ENCODE assay signal across 9 cellular contexts in the genomic region with DNA sequence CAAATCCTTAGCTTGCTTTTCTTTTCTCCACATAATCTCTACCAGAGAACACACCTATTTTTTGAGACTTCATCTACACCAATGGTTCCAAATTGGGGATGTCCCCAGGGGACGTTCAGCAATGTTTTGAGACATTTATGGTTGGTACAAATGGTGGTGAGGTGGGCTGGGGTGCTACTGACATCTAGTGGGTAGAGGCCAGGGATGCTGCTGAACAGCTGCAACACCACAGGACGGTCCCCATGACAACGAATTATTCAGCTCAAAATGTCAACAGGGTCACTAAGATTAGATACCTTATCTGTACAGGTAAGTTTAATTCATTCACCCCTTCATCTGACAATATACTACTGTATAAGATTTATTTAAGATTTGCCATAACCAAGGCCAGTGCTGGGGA. TPM values are rescaled to one million over a fixed set of nuclear protein-coding genes. Genes with fewer than 3 reads are reported as not detected.
A peak's percentile ranks its signal among the peaks of the same experiment; 100 is the strongest.
DNase-seq lines count a peak whose midpoint lies in the region; ATAC-seq and TF ChIP-seq lines count a peak whose summit lies in the region.
"Had no signal": no experiment of that assay in that cellular context is flagged by ENCODE, and none has a peak within 500 bp of the region (broad histone marks: within the 10 kb centered on the region; RNA-seq: fewer than 3 reads in every experiment).

No MANE protein-coding gene starts in this region.

- 74 to 78% methylated on average over 3 of the region's 3 CpGs for WGBS in upper lobe of left lung, 2 donors

- no peak overlapping the region for H3K4me3 ChIP-seq in BLaER1 treated with 17β-estradiol and CSF1 and Interleukin-3, amounts not matched to agents 10 nM and 100 nM
- no peak overlapping the region for H3K4me3 ChIP-seq in upper lobe of left lung

- H3K9ac ChIP-seq in BLaER1 treated with 17β-estradiol and CSF1 and Interleukin-3, amounts not matched to agents 10 nM and 100 nM = no peak overlapping the region

- H3K36me3 ChIP-seq in BLaER1 treated with 17β-estradiol and CSF1 and Interleukin-3, amounts not matched to agents 10 nM and 100 nM = peaks cover 23 to 60% (median 33%) of the 10 kb centered on the region in 11 experiments
- H3K36me3 ChIP-seq in upper lobe of left lung = peaks cover 3 to 54% (median 10%) of the 10 kb centered on the region in 4 donors

- H3K9me3 ChIP-seq in BLaER1 treated with 17β-estradiol and CSF1 and Interleukin-3, amounts not matched to agents 10 nM and 100 nM (replicated peaks in 1 of 11) = peaks cover 27 to 32% (median 29%) of the 10 kb centered on the region in 11 experiments
- no peaks in the 10 kb centered on the region for H3K9me3 ChIP-seq in upper lobe of left lung

- H3K4me2 ChIP-seq in BLaER1 treated with 17β-estradiol and CSF1 and Interleukin-3, amounts not matched to agents 10 nM and 100 nM = peak overlapping the region in 7 of 11 experiments; percentile 38 to 69 (median 61); a peak in 9 of 22 replicates

- TF ChIP-seq EP300 in upper lobe of left lung (IDR thresholded peaks at IDR 0.05) = no peak

- H4K20me1 ChIP-seq in BLaER1 treated with 17β-estradiol and CSF1 and Interleukin-3, amounts not matched to agents 10 nM and 100 nM = no peaks in the 10 kb centered on the region

- H3K27ac ChIP-seq in BLaER1 treated with 17β-estradiol and CSF1 and Interleukin-3, amounts not matched to agents 10 nM and 100 nM = peak overlapping the region in 3 of 11 experiments; percentile 71 to 78 (median 76); a peak in 4 of 22 replicates
- H3K27ac ChIP-seq in VCaP (no peak overlapping the region), upper lobe of left lung (no peak overlapping the region)

- ATAC-seq in HG02623 (IDR thresholded peaks at IDR 0.05; ENCODE audit: unreplicated experiment) = peak; percentile 47
- ATAC-seq in upper lobe of left lung (ENCODE audit: low FRiP score in 2 of 2) = no peak
- no peak for ATAC-seq in GM18505 (IDR thresholded peaks at IDR 0.05; ENCODE audit: unreplicated experiment)
- no peak for ATAC-seq in GM19328 (IDR thresholded peaks at IDR 0.05; ENCODE audit: unreplicated experiment)

- peak; percentile 26 for DNase-seq in iPS-NIHi7 (ENCODE audit: extremely low spot score)
- DNase-seq in upper lobe of left lung = no peak
- DNase-seq in globus pallidus (ENCODE audit: low spot score) = no peak
- DNase-seq: activated T-cell treated with anti-CD3 and anti-CD28 coated beads for 4 hours had no signal

- TF ChIP-seq POLR2A in upper lobe of left lung (IDR thresholded peaks at IDR 0.05) = no peak
- no peak for TF ChIP-seq POLR2A in GM18505 (IDR thresholded peaks at IDR 0.05; ENCODE audit: borderline replicate concordance, extremely low read depth, insufficient read depth, insufficient read length)

- TF ChIP-seq CTCF in VCaP (conservative IDR thresholded peaks at IDR 0.05) = peak; percentile 38
- no peak for TF ChIP-seq CTCF in upper lobe of left lung (IDR thresholded peaks at IDR 0.05)

- H3K27me3 ChIP-seq in BLaER1 treated with 17β-estradiol and CSF1 and Interleukin-3, amounts not matched to agents 10 nM and 100 nM = no peaks in the 10 kb centered on the region
- no peaks in the 10 kb centered on the region for H3K27me3 ChIP-seq in upper lobe of left lung

- peaks cover 11 to 23% (median 20%) of the 10 kb centered on the region in 10 experiments; a peak in 19 of 20 replicates for H3K4me1 ChIP-seq in BLaER1 treated with 17β-estradiol and CSF1 and Interleukin-3, amounts not matched to agents 10 nM and 100 nM
- H3K4me1 ChIP-seq in upper lobe of left lung = peaks cover 0 to 15% (median 12%) of the 10 kb centered on the region in 4 donors

RNA-seq across cellular contexts. Expression of gene GK5, which starts 14.4 kb away (rescaled TPM):
- 10 to 100 TPM; 11.8 to 75.4 (median 18.6) TPM for total RNA-seq in upper lobe of left lung
